In the genomic region with DNA sequence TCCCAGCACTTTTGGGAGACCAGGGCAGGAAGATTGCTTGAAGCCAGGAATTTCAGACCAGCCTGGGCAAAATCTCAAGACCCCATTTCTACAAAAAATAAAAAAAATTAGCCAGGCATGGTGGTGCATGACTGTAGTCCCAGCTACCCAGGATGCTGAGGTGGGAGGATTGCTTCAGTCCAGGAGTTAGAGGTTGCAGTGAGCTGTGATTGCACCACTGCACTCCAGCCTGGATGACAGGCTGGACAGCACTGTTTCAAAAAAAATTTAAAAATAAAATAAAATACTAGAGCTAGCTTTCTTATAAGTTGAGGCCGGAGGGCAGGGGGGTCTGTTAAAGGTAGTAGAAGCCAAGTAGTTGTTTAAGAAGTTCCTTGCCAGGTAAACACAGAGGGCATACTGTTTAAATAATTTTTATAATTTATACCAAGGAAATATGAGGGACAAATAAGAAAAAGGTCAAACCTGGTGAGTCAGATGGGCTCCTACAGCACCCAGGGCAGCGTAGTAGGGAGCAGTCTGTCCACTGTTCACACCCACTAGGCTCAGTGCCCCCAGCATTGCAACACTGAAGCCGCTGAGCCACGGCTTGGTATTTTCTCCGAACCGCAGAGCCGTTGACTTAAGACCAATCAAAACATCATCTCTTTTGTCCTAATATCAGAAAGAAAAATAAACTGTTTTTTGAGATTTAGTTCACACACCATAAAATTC, we compare ENCODE assay signal across 2 cellular contexts.
TF ChIP-seq lines count a peak whose summit lies in the region.

No MANE protein-coding gene starts in this region.

TF ChIP-seq in SK-N-SH treated with all-trans-retinoic acid at 6 μM for 48 hours, 23 proteins besides CTCF, POLR2A, EP300 and RAD21 (continued from another document):
- TF ChIP-seq CSDC2 (CRISPR knock-in tag; IDR thresholded peaks at IDR 0.05): no peak
- TF ChIP-seq, protein P1, sequence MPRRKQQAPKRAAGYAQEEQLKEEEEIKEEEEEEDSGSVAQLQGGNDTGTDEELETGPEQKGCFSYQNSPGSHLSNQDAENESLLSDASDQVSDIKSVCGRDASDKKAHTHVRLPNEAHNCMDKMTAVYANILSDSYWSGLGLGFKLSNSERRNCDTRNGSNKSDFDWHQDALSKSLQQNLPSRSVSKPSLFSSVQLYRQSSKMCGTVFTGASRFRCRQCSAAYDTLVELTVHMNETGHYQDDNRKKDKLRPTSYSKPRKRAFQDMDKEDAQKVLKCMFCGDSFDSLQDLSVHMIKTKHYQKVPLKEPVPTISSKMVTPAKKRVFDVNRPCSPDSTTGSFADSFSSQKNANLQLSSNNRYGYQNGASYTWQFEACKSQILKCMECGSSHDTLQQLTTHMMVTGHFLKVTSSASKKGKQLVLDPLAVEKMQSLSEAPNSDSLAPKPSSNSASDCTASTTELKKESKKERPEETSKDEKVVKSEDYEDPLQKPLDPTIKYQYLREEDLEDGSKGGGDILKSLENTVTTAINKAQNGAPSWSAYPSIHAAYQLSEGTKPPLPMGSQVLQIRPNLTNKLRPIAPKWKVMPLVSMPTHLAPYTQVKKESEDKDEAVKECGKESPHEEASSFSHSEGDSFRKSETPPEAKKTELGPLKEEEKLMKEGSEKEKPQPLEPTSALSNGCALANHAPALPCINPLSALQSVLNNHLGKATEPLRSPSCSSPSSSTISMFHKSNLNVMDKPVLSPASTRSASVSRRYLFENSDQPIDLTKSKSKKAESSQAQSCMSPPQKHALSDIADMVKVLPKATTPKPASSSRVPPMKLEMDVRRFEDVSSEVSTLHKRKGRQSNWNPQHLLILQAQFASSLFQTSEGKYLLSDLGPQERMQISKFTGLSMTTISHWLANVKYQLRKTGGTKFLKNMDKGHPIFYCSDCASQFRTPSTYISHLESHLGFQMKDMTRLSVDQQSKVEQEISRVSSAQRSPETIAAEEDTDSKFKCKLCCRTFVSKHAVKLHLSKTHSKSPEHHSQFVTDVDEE (CRISPR knock-in tag; IDR thresholded peaks at IDR 0.05): no peak
- TF ChIP-seq ZFP30 (CRISPR knock-in tag; IDR thresholded peaks at IDR 0.05): no peak
- no peak for TF ChIP-seq ZNF70 (CRISPR knock-in tag; IDR thresholded peaks at IDR 0.05)
- TF ChIP-seq ESRRG (CRISPR knock-in tag; IDR thresholded peaks at IDR 0.05): no peak
- TF ChIP-seq, protein P2, sequence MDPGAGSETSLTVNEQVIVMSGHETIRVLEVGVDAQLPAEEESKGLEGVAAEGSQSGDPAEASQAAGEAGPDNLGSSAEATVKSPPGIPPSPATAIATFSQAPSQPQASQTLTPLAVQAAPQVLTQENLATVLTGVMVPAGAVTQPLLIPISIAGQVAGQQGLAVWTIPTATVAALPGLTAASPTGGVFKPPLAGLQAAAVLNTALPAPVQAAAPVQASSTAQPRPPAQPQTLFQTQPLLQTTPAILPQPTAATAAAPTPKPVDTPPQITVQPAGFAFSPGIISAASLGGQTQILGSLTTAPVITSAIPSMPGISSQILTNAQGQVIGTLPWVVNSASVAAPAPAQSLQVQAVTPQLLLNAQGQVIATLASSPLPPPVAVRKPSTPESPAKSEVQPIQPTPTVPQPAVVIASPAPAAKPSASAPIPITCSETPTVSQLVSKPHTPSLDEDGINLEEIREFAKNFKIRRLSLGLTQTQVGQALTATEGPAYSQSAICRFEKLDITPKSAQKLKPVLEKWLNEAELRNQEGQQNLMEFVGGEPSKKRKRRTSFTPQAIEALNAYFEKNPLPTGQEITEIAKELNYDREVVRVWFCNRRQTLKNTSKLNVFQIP (CRISPR knock-in tag; IDR thresholded peaks at IDR 0.05; ENCODE audit: borderline replicate concordance, low read depth): no peak
- TF ChIP-seq PPARA (CRISPR knock-in tag; IDR thresholded peaks at IDR 0.05; ENCODE audit: borderline replicate concordance): no peak
- no peak for TF ChIP-seq ZC3H10 (CRISPR knock-in tag; IDR thresholded peaks at IDR 0.05)
- TF ChIP-seq, protein P3, sequence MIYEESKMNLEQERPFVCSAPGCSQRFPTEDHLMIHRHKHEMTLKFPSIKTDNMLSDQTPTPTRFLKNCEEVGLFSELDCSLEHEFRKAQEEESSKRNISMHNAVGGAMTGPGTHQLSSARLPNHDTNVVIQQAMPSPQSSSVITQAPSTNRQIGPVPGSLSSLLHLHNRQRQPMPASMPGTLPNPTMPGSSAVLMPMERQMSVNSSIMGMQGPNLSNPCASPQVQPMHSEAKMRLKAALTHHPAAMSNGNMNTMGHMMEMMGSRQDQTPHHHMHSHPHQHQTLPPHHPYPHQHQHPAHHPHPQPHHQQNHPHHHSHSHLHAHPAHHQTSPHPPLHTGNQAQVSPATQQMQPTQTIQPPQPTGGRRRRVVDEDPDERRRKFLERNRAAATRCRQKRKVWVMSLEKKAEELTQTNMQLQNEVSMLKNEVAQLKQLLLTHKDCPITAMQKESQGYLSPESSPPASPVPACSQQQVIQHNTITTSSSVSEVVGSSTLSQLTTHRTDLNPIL (CRISPR knock-in tag; IDR thresholded peaks at IDR 0.05; ENCODE audit: low read depth): no peak
- TF ChIP-seq ZNF8 (CRISPR knock-in tag; IDR thresholded peaks at IDR 0.05): no peak
- TF ChIP-seq SNAI2 (CRISPR knock-in tag; IDR thresholded peaks at IDR 0.05): no peak
- TF ChIP-seq BACH2 (CRISPR knock-in tag; IDR thresholded peaks at IDR 0.05; ENCODE audit: borderline replicate concordance): no peak
- TF ChIP-seq, protein P4, sequence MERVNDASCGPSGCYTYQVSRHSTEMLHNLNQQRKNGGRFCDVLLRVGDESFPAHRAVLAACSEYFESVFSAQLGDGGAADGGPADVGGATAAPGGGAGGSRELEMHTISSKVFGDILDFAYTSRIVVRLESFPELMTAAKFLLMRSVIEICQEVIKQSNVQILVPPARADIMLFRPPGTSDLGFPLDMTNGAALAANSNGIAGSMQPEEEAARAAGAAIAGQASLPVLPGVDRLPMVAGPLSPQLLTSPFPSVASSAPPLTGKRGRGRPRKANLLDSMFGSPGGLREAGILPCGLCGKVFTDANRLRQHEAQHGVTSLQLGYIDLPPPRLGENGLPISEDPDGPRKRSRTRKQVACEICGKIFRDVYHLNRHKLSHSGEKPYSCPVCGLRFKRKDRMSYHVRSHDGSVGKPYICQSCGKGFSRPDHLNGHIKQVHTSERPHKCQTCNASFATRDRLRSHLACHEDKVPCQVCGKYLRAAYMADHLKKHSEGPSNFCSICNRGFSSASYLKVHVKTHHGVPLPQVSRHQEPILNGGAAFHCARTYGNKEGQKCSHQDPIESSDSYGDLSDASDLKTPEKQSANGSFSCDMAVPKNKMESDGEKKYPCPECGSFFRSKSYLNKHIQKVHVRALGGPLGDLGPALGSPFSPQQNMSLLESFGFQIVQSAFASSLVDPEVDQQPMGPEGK (CRISPR knock-in tag; IDR thresholded peaks at IDR 0.05; ENCODE audit: borderline replicate concordance): no peak
- TF ChIP-seq ISL1 (CRISPR knock-in tag; IDR thresholded peaks at IDR 0.05): no peak
- TF ChIP-seq ZFP3 (CRISPR knock-in tag; IDR thresholded peaks at IDR 0.05): no peak
TF ChIP-seq in SK-N-SH treated with all-trans-retinoic acid at 6 μM for 48 hours: peak in this region for 0.

TF ChIP-seq in SK-N-SH, 30 proteins besides CTCF, POLR2A, EP300 and RAD21 (continued from another document):
- TF ChIP-seq, protein P5, sequence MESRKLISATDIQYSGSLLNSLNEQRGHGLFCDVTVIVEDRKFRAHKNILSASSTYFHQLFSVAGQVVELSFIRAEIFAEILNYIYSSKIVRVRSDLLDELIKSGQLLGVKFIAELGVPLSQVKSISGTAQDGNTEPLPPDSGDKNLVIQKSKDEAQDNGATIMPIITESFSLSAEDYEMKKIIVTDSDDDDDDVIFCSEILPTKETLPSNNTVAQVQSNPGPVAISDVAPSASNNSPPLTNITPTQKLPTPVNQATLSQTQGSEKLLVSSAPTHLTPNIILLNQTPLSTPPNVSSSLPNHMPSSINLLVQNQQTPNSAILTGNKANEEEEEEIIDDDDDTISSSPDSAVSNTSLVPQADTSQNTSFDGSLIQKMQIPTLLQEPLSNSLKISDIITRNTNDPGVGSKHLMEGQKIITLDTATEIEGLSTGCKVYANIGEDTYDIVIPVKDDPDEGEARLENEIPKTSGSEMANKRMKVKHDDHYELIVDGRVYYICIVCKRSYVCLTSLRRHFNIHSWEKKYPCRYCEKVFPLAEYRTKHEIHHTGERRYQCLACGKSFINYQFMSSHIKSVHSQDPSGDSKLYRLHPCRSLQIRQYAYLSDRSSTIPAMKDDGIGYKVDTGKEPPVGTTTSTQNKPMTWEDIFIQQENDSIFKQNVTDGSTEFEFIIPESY (IDR thresholded peaks at IDR 0.05; ENCODE audit: borderline replicate concordance, low read depth): no peak
